13 cellular contexts compared by ENCODE assay signal in genomic region chr5:172342907-172343306, GRCh38.
"Had no signal": no experiment of that assay in that cellular context is flagged by ENCODE, and none has a peak within 500 bp of the region (broad histone marks: within the 10 kb centered on the region; RNA-seq: fewer than 3 reads in every experiment).

No MANE protein-coding gene starts in this region.

- H3K27ac ChIP-seq: body of pancreas, coronary artery, esophagus muscularis mucosa, ovary, thoracic aorta had no signal

- H3K36me3 ChIP-seq: ovary had no signal

- ATAC-seq: activated T-cell treated with anti-CD3 and anti-CD28 coated beads, Interleukin-2, amount 50 U/mL, for 72 hours; body of pancreas; stimulated activated effector memory CD8-positive, alpha-beta T cell treated with anti-CD3 and anti-CD28 coated beads, Interleukin-12 subunit alpha, Interleukin-12 subunit beta, amount 100 ng/mL, for 72 hours had no signal

- DNase-seq: activated CD4-positive, alpha-beta T cell treated with anti-CD3 and anti-CD28 coated beads, Interleukin-2, amount 10 ng/mL, durations not matched to agents 7 days and 5 days; activated CD8-positive, alpha-beta memory T cell treated with anti-CD3 and anti-CD28 coated beads, Interleukin-2, amount 50 U/mL, for 48 hours; activated gamma-delta T cell treated with Interleukin-2 at 50 U/mL for 16 hours; activated T-cell treated with anti-CD3 and anti-CD28 coated beads, Interleukin-2, amount 50 U/mL, for 72 hours; amygdala; body of pancreas; naive B cell; ovary; stimulated activated CD4-positive, alpha-beta T cell treated with anti-CD3 and anti-CD28 coated beads, Interleukin-12 subunit alpha, Interleukin-12 subunit beta, amount 100 ng/mL, for 4 hours had no signal

- H3K4me3 ChIP-seq: body of pancreas, coronary artery, esophagus muscularis mucosa, ovary, thoracic aorta had no signal

- H3K4me1 ChIP-seq: body of pancreas had no signal

- H3K27me3 ChIP-seq: body of pancreas, esophagus muscularis mucosa, ovary had no signal

- H3K9me3 ChIP-seq: body of pancreas, esophagus muscularis mucosa, ovary, thoracic aorta had no signal
